19 cellular contexts compared by ENCODE assay signal in the genomic region with DNA sequence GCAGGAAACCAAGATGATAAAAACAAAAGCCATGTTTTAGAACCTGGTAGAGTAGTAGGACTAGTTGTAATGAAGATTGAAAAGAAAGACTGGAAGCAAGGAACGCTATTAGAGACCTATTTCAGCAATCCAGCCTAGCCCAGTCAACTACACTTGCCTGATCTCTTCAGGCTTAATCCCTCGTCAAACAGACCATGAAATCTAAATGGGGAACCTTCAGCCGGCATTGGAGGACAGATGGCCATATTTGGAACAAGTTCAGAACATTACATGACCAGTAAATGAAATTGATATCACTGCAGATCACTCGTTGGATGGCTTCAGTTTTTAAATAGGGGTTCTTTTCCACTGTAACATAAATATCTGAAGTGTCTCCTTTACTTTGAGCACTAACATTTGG.
"Had no signal": no experiment of that assay in that cellular context is flagged by ENCODE, and none has a peak within 500 bp of the region (broad histone marks: within the 10 kb centered on the region; RNA-seq: fewer than 3 reads in every experiment).

No MANE protein-coding gene starts in this region.

- H3K9me3 ChIP-seq: gastrocnemius medialis, left lung, thyroid gland had no signal

- H3K27ac ChIP-seq: coronary artery, gastrocnemius medialis, left lung, thyroid gland had no signal

- H3K36me3 ChIP-seq: gastrocnemius medialis, left lung, thyroid gland had no signal

- H3K27me3 ChIP-seq: gastrocnemius medialis, left lung, thyroid gland had no signal

- DNase-seq: activated CD4-positive, alpha-beta T cell treated with anti-CD3 and anti-CD28 coated beads, Interleukin-2, amount 10 ng/mL, durations not matched to agents 24 days and 14 days; activated CD8-positive, alpha-beta memory T cell treated with anti-CD3 and anti-CD28 coated beads, Interleukin-2, amount 50 U/mL, for 4 hours; activated naive CD4-positive, alpha-beta T cell treated with anti-CD3 and anti-CD28 coated beads for 36 hours; activated T-cell treated with anti-CD3 and anti-CD28 coated beads, Interleukin-2, amount 50 U/mL, for 4 hours; caudate nucleus; gastrocnemius medialis; head of caudate nucleus; kidney; left lung; retina; stimulated activated CD4-positive, alpha-beta T cell treated with anti-CD3 and anti-CD28 coated beads, Interleukin-12 subunit alpha, Interleukin-12 subunit beta, amount 100 ng/mL, for 4 hours; stimulated activated CD4-positive, alpha-beta T cell treated with anti-CD3 and anti-CD28 coated beads, Interleukin-1b, Interleukin-23, amount 100 ng/mL, for 48 hours; stimulated activated naive CD4-positive, alpha-beta T cell treated with Interleukin-2 at 50 U/mL for 16 hours; T1000; thyroid gland had no signal

- H3K4me1 Mint-ChIP-seq: activated CD4-positive, alpha-beta T cell treated with anti-CD3 and anti-CD28 coated beads, Interleukin-2, amount 10 ng/mL, durations not matched to agents 24 days and 14 days; brain; mesothelial cell of epicardium; neural crest cell had no signal

- H3K9me3 Mint-ChIP-seq: activated CD4-positive, alpha-beta T cell treated with anti-CD3 and anti-CD28 coated beads, Interleukin-2, amount 10 ng/mL, durations not matched to agents 24 days and 14 days; activated naive CD4-positive, alpha-beta T cell treated with anti-CD3 and anti-CD28 coated beads for 36 hours; activated T-cell treated with anti-CD3 and anti-CD28 coated beads, Interleukin-2, amount 50 U/mL, for 4 hours had no signal

- H3K4me3 Mint-ChIP-seq: activated CD4-positive, alpha-beta T cell treated with anti-CD3 and anti-CD28 coated beads, Interleukin-2, amount 10 ng/mL, durations not matched to agents 24 days and 14 days; activated naive CD4-positive, alpha-beta T cell treated with anti-CD3 and anti-CD28 coated beads for 36 hours; activated T-cell treated with anti-CD3 and anti-CD28 coated beads, Interleukin-2, amount 50 U/mL, for 4 hours; brain; mesothelial cell of epicardium; neural crest cell had no signal

- ATAC-seq: activated T-cell treated with anti-CD3 and anti-CD28 coated beads, Interleukin-2, amount 50 U/mL, for 4 hours; gastrocnemius medialis; left lung had no signal

- H3K36me3 Mint-ChIP-seq: brain had no signal

- H3K27ac Mint-ChIP-seq: activated CD4-positive, alpha-beta T cell treated with anti-CD3 and anti-CD28 coated beads, Interleukin-2, amount 10 ng/mL, durations not matched to agents 24 days and 14 days; activated naive CD4-positive, alpha-beta T cell treated with anti-CD3 and anti-CD28 coated beads for 36 hours; mesothelial cell of epicardium had no signal

- H3K4me1 ChIP-seq: gastrocnemius medialis, left lung, thyroid gland had no signal

- H3K4me3 ChIP-seq: coronary artery, gastrocnemius medialis, left lung, thyroid gland had no signal
